Comparison of ENCODE assay signal across 8 cellular contexts in genomic region chr15:101250331-101250730, GRCh38. TPM values are rescaled to one million over a fixed set of nuclear protein-coding genes. Genes with fewer than 3 reads are reported as not detected.
A peak's percentile ranks its signal among the peaks of the same experiment; 100 is the strongest.
DNase-seq lines count a peak whose midpoint lies in the region; ATAC-seq, FAIRE-seq and TF ChIP-seq lines count a peak whose summit lies in the region.

No MANE protein-coding gene starts in this region.

- H3K27ac ChIP-seq in neural cell (ENCODE audit: low read length), result peak overlapping the region; percentile 51

- H3K27me3 ChIP-seq in neural cell (ENCODE audit: insufficient read depth, low read depth, low read length), result no peaks in the 10 kb centered on the region

- H3K9me2 ChIP-seq in neural cell (ENCODE audit: insufficient read depth, low read length), result no peaks in the 10 kb centered on the region

- H2AFZ ChIP-seq in neural cell (ENCODE audit: low read depth, low read length), result peak overlapping the region; percentile 34

- no peak for TF ChIP-seq RAD21 in neural cell (conservative IDR thresholded peaks at IDR 0.05)

- FAIRE-seq in RCC 7860 (lab: Jason Lieb, UNC), result peak; percentile 62

- peak overlapping the region; percentile 88 for H3K4me2 ChIP-seq in neural cell (ENCODE audit: low read length)

- H4K20me1 ChIP-seq in neural cell (ENCODE audit: insufficient read depth), result no peaks in the 10 kb centered on the region

- H3K4me3 ChIP-seq in epithelial cell of proximal tubule (ENCODE audit: low read depth, low read length), result peak overlapping the region; percentile 85
- H3K4me3 ChIP-seq in neural cell (ENCODE audit: low read length), result peak overlapping the region; percentile 91

- peaks cover 51% of the 10 kb centered on the region for H3K79me2 ChIP-seq in neural cell (replicated peaks; ENCODE audit: insufficient read depth, low read length)

- no peak for ATAC-seq in HG02973 (IDR thresholded peaks at IDR 0.05; ENCODE audit: unreplicated experiment)

- TF ChIP-seq CTCF in epithelial cell of proximal tubule (conservative IDR thresholded peaks at IDR 0.05; ENCODE audit: low read depth, low read length) (no peak), neural cell (IDR thresholded peaks at IDR 0.05; ENCODE audit: poor library complexity, severe bottlenecking) (no peak)

- H3F3A ChIP-seq in neural cell (ENCODE audit: insufficient read depth, low read length, poor library complexity, severe bottlenecking), result peaks cover 3% of the 10 kb centered on the region

- no peaks in the 10 kb centered on the region for H3K9me3 ChIP-seq in neural cell (ENCODE audit: low read length)

- peak; percentile 3 for DNase-seq in NCI-H748 (lab: John Stamatoyannopoulos, UW; ENCODE audit: unreplicated experiment)
- DNase-seq in NCI-H748 treated with DMSO at 0.1 percent for 48 hours (lab: John Stamatoyannopoulos, UW), result no peak
- peak; percentile 44 for DNase-seq in RCC 7860 (ENCODE audit: low spot score)
- peak; percentile 82 for DNase-seq in epithelial cell of proximal tubule (ENCODE audit: low read depth)
- DNase-seq in iPS-NIHi11 (ENCODE audit: low spot score), result no peak
- no peak for DNase-seq in UCSD-AML1 (lab: John Stamatoyannopoulos, UW; ENCODE audit: unreplicated experiment)

- H3K36me3 ChIP-seq in neural cell (ENCODE audit: insufficient read depth, low read length), result no peaks in the 10 kb centered on the region

- H3K9ac ChIP-seq in neural cell (ENCODE audit: low read length), result peak overlapping the region; percentile 79

- TF ChIP-seq EP300 in neural cell (conservative IDR thresholded peaks at IDR 0.05; ENCODE audit: poor library complexity, severe bottlenecking), result no peak

TF ChIP-seq in neural cell, 6 proteins besides CTCF, POLR2A, EP300 and RAD21:
- TF ChIP-seq TAF1 (IDR thresholded peaks at IDR 0.05; ENCODE audit: low read depth), result no peak
- TF ChIP-seq EZH2 (IDR thresholded peaks at IDR 0.05; ENCODE audit: borderline replicate concordance, insufficient read depth, low read length, poor library complexity, severe bottlenecking), result no peak
- no peak for TF ChIP-seq REST (IDR thresholded peaks at IDR 0.05; ENCODE audit: borderline replicate concordance)
TF ChIP-seq in neural cell: peak in this region for 0.

RNA-seq across cellular contexts. Expression of gene CHSY1, which starts 1.5 kb away (rescaled TPM):
- total RNA-seq in epithelial cell of proximal tubule, result 14.4 and 19.2 TPM in 2 replicates
- polyA plus RNA-seq in neural cell, result 16.1 and 18.1 TPM in 2 replicates
- 39.7 and 43.2 TPM in 2 replicates for polyA minus RNA-seq in neural cell

RNA-seq across cellular contexts. Expression of gene SELENOS, which starts 27.0 kb away (rescaled TPM):
- 47.7 and 67.9 TPM in 2 replicates for total RNA-seq in epithelial cell of proximal tubule
- polyA plus RNA-seq in neural cell, result 128 and 136 TPM in 2 replicates
- polyA minus RNA-seq in neural cell, result 54.8 and 54.9 TPM in 2 replicates

RNA-seq across cellular contexts. Expression of gene SNRPA1, which starts 44.7 kb away (rescaled TPM):
- total RNA-seq in epithelial cell of proximal tubule, result 62.4 and 97.7 TPM in 2 replicates
- 34.7 and 53.6 TPM in 2 replicates for polyA plus RNA-seq in neural cell
- 30.7 and 38.1 TPM in 2 replicates for polyA minus RNA-seq in neural cell

Comparison
In these comparisons a context has a peak if more than half of its experiments do, and no peak if none do; other contexts are left out.
1. DNase-seq: peak in NCI-H748 (single experiment), RCC 7860 (single experiment) and epithelial cell of proximal tubule (single experiment); none in NCI-H748 treated with DMSO at 0.1 percent for 48 hours (single experiment), iPS-NIHi11 (single experiment) and UCSD-AML1 (single experiment).